Comparison of ENCODE assay signal across 10 cellular contexts in genomic region chr1:204405988-204406387, GRCh38. TPM values are rescaled to one million over a fixed set of nuclear protein-coding genes. Genes with fewer than 3 reads are reported as not detected.
DNase-seq lines count a peak whose midpoint lies in the region; ATAC-seq and TF ChIP-seq lines count a peak whose summit lies in the region.
"Had no signal": no experiment of that assay in that cellular context is flagged by ENCODE, and none has a peak within 500 bp of the region (broad histone marks: within the 10 kb centered on the region; RNA-seq: fewer than 3 reads in every experiment).

No MANE protein-coding gene starts in this region.

- H3K79me2 ChIP-seq in DND-41 (ENCODE audit: insufficient read depth, low read length): peaks cover 98% of the 10 kb centered on the region

- no peaks in the 10 kb centered on the region for H3K9me3 ChIP-seq in DND-41 (ENCODE audit: insufficient read depth, low read length, severe bottlenecking)
- no peaks in the 10 kb centered on the region for H3K9me3 ChIP-seq in prostate gland
- H3K9me3 ChIP-seq in testis: no peaks in the 10 kb centered on the region

- DNase-seq in DND-41 (no peak), NB4 (ENCODE audit: low read depth) (no peak), dorsolateral prefrontal cortex (no peak), prostate gland (ENCODE audit: low spot score) (peak; percentile 61), NCI-H1417 (lab: John Stamatoyannopoulos, UW) (no peak), testis (no peak), AML-193 (lab: John Stamatoyannopoulos, UW) (no peak)
- DNase-seq: NCI-H1105, T-helper 9 cell had no signal

- H3K27me3 ChIP-seq in DND-41 (ENCODE audit: insufficient read depth, low read length, poor library complexity) (no peaks in the 10 kb centered on the region), dorsolateral prefrontal cortex (no peaks in the 10 kb centered on the region), prostate gland (replicated peaks; ENCODE audit: insufficient read depth) (no peaks in the 10 kb centered on the region), testis (no peaks in the 10 kb centered on the region)

- ATAC-seq in DND-41 (ENCODE audit: insufficient read depth, low read depth): no peak
- ATAC-seq in GM18505 (IDR thresholded peaks at IDR 0.05; ENCODE audit: unreplicated experiment): no peak

- H3K4me3 ChIP-seq in DND-41 (ENCODE audit: low read depth in 1 of 2, low read length in 2 of 2) (peak overlapping the region in 1 of 2 experiments; percentile 90; a peak in 2 of 4 replicates), NB4 (ENCODE audit: low read depth, low read length) (peak overlapping the region; percentile 99), dorsolateral prefrontal cortex (peak overlapping the region in 51 of 59 donors; percentile 57 to 99 (median 88)), prostate gland (peak overlapping the region in 1 of 2 donors; percentile 87), testis (no peak overlapping the region)

- H3K36me3 ChIP-seq in DND-41 (ENCODE audit: insufficient read depth, low read length) (peaks cover 99% of the 10 kb centered on the region), prostate gland (no peaks in the 10 kb centered on the region), testis (ENCODE audit: low read depth, missing control alignments) (no peaks in the 10 kb centered on the region)

- 12% methylated on average over 2 of the region's 2 CpGs for WGBS in prostate gland
- 29 to 32% methylated on average over 2 of the region's 2 CpGs for WGBS in testis, 2 donors

- H3K4me1 ChIP-seq in DND-41 (ENCODE audit: insufficient read depth, low read length) (peaks cover 36% of the 10 kb centered on the region), prostate gland (replicated peaks) (no peaks in the 10 kb centered on the region), testis (no peaks in the 10 kb centered on the region)

- no peak overlapping the region for H2AFZ ChIP-seq in DND-41 (ENCODE audit: low read depth, low read length)

- no peak for TF ChIP-seq CTCF in DND-41 (IDR thresholded peaks at IDR 0.05; ENCODE audit: borderline replicate concordance, extremely low read depth, low read length, poor library complexity, severe bottlenecking)
- no peak for TF ChIP-seq CTCF in NB4 (IDR thresholded peaks at IDR 0.05; ENCODE audit: low read depth, low read length)
- no peak for TF ChIP-seq CTCF in dorsolateral prefrontal cortex (IDR thresholded peaks at IDR 0.05 in 54 of 56, conservative IDR thresholded peaks at IDR 0.05 in 2 of 56; ENCODE audit: low read depth in 1 of 56, partially characterized antibody in 56 of 56)
- no peak for TF ChIP-seq CTCF in prostate gland (IDR thresholded peaks at IDR 0.05)
- no peak for TF ChIP-seq CTCF in testis (IDR thresholded peaks at IDR 0.05)

- H3K27ac ChIP-seq in DND-41 (ENCODE audit: low read length): no peak overlapping the region
- H3K27ac ChIP-seq in dorsolateral prefrontal cortex: peak overlapping the region in 17 of 59 donors; percentile 4 to 39 (median 18)
- H3K27ac ChIP-seq in prostate gland: peak overlapping the region; percentile 96 to 99
- H3K27ac ChIP-seq in testis: peak overlapping the region in 1 of 2 donors; percentile 11

- TF ChIP-seq POLR2A in NB4 (IDR thresholded peaks at IDR 0.05; ENCODE audit: extremely low read depth, insufficient read length) (no peak), prostate gland (IDR thresholded peaks at IDR 0.05) (no peak), GM18505 (IDR thresholded peaks at IDR 0.05; ENCODE audit: borderline replicate concordance, extremely low read depth, insufficient read depth, insufficient read length) (no peak), testis (IDR thresholded peaks at IDR 0.05) (no peak)

- H4K20me1 ChIP-seq in DND-41 (ENCODE audit: insufficient read depth, low read length): peaks cover 87% of the 10 kb centered on the region

- H3K9ac ChIP-seq in DND-41 (ENCODE audit: low read depth, low read length): no peak overlapping the region; the same call in 1 of the 2 replicates

- intact Hi-C loops in dorsolateral prefrontal cortex (cut with DNase I) (loop anchor here in 1 of 2 donors (10.0 kb wide), 1 partner anchor 541 kb away; the partner anchor contains the start of gene SNRPE), prostate gland (cut with DNase I) (no loop called here), testis (cut with DNase I; ENCODE audit: low total_unique reads) (no loop called here)

- peak overlapping the region; percentile 95 for H3K4me2 ChIP-seq in DND-41 (ENCODE audit: insufficient read depth, low read length)

RNA-seq across cellular contexts. Expression of gene PPP1R15B, which starts 5.6 kb away (rescaled TPM):
- total RNA-seq in dorsolateral prefrontal cortex (10 to 100 TPM; 26.2 to 55.9 (median 35.6) TPM), prostate gland (10 to 100 TPM; 43.5 to 45.0 TPM), testis (10 to 100 TPM; 40.1 to 42.0 TPM)
- polyA plus RNA-seq in testis (ENCODE audit: insufficient read depth, low read depth, low replicate concordance): 22.5 TPM

RNA-seq across cellular contexts. Expression of gene PLEKHA6, which starts 46.3 kb away (rescaled TPM):
- total RNA-seq in dorsolateral prefrontal cortex (100 to 1,000 TPM in 47 of 120 experiments, 10 to 100 TPM in 73; 49.5 to 154 (median 97.2) TPM), prostate gland (10 to 100 TPM; 24.5 to 49.3 TPM), testis (10 to 100 TPM in 1 of 2 donors, 1 to 10 TPM in 1; 5.9 to 14.7 TPM)
- 10.0 TPM for polyA plus RNA-seq in testis (ENCODE audit: insufficient read depth, low read depth, low replicate concordance)

Comparison
In these comparisons a context has a peak if more than half of its experiments do, and no peak if none do; other contexts are left out.
1. H3K4me3 ChIP-seq: peak in NB4 (single experiment) and dorsolateral prefrontal cortex (51 of 59); none in testis (0 of 2).